Comparison of ENCODE assay signal across 9 cellular contexts in genomic region chr5:151523335-151523734, GRCh38.
DNase-seq lines count a peak whose midpoint lies in the region; ATAC-seq lines count a peak whose summit lies in the region.
"Had no signal": no experiment of that assay in that cellular context is flagged by ENCODE, and none has a peak within 500 bp of the region (broad histone marks: within the 10 kb centered on the region; RNA-seq: fewer than 3 reads in every experiment).

No MANE protein-coding gene starts in this region.

- intact Hi-C loops in activated T-helper 1 cell treated with anti-CD3 and anti-CD28 coated beads, Interleukin-12 subunit alpha, Interleukin-12 subunit beta, Interleukin-2, Interleukin-4 antibody, amounts not matched to agents 30 ng/mL and 10 ng/mL and 1 ng/mL, durations not matched to agents 14 hours and 24 hours and 36 hours (cut with micrococcal nuclease): loop anchor here (1.0 to 5.0 kb wide), 3 partner anchors 23 to 129 kb away; partner anchors contain the start of gene SLC36A1

- H3K9me3 Mint-ChIP-seq in activated T-helper 1 cell treated with anti-CD3 and anti-CD28 coated beads, Interleukin-12 subunit alpha, Interleukin-12 subunit beta, Interleukin-2, Interleukin-4 antibody, amounts not matched to agents 30 ng/mL and 10 ng/mL and 1 ng/mL, durations not matched to agents 14 hours and 24 hours and 36 hours: no peaks in the 10 kb centered on the region

- no peaks in the 10 kb centered on the region for H3K4me1 Mint-ChIP-seq in activated T-helper 1 cell treated with anti-CD3 and anti-CD28 coated beads, Interleukin-12 subunit alpha, Interleukin-12 subunit beta, Interleukin-2, Interleukin-4 antibody, amounts not matched to agents 30 ng/mL and 10 ng/mL and 1 ng/mL, durations not matched to agents 14 hours and 24 hours and 36 hours (ENCODE audit: low read depth)

- no peak overlapping the region for H3K4me3 Mint-ChIP-seq in activated T-helper 1 cell treated with anti-CD3 and anti-CD28 coated beads, Interleukin-12 subunit alpha, Interleukin-12 subunit beta, Interleukin-2, Interleukin-4 antibody, amounts not matched to agents 30 ng/mL and 10 ng/mL and 1 ng/mL, durations not matched to agents 14 hours and 24 hours and 36 hours
- H3K4me3 Mint-ChIP-seq: activated naive CD8-positive, alpha-beta T cell had no signal

- no peaks in the 10 kb centered on the region for H3K36me3 Mint-ChIP-seq in activated T-helper 1 cell treated with anti-CD3 and anti-CD28 coated beads, Interleukin-12 subunit alpha, Interleukin-12 subunit beta, Interleukin-2, Interleukin-4 antibody, amounts not matched to agents 30 ng/mL and 10 ng/mL and 1 ng/mL, durations not matched to agents 14 hours and 24 hours and 36 hours (ENCODE audit: low read depth)
- H3K36me3 Mint-ChIP-seq: activated naive CD8-positive, alpha-beta T cell had no signal

- DNase-seq in DMS153 treated with DMSO at 0.1 percent for 48 hours (lab: John Stamatoyannopoulos, UW; ENCODE audit: unreplicated experiment) (peak; percentile 4), NCI-H69 (lab: John Stamatoyannopoulos, UW) (peak; percentile 62), iPS DF 19.7 (ENCODE audit: low read depth, low spot score) (peak; percentile 17), NCI-H446 treated with DMSO at 0.1 percent for 48 hours (lab: John Stamatoyannopoulos, UW) (no peak)
- peak; percentile 15 for DNase-seq in activated T-helper 1 cell treated with anti-CD3 and anti-CD28 coated beads, Interleukin-12 subunit alpha, Interleukin-12 subunit beta, Interleukin-2, Interleukin-4 antibody, amounts not matched to agents 30 ng/mL and 10 ng/mL and 1 ng/mL, durations not matched to agents 14 hours and 24 hours and 36 hours (ENCODE audit: low spot score)
- DNase-seq in stimulated activated CD4-positive, alpha-beta T cell treated with anti-CD3 and anti-CD28 coated beads, TNF-alpha, amount 100 ng/mL, for 48 hours (ENCODE audit: low read depth in 3 of 3): peak; percentile 9 to 25 (median 13)

- H3K27ac Mint-ChIP-seq in activated T-helper 1 cell treated with anti-CD3 and anti-CD28 coated beads, Interleukin-12 subunit alpha, Interleukin-12 subunit beta, Interleukin-2, Interleukin-4 antibody, amounts not matched to agents 30 ng/mL and 10 ng/mL and 1 ng/mL, durations not matched to agents 14 hours and 24 hours and 36 hours: no peak overlapping the region
- H3K27ac Mint-ChIP-seq: activated naive CD8-positive, alpha-beta T cell had no signal

- ATAC-seq in GM19035 (IDR thresholded peaks at IDR 0.05; ENCODE audit: unreplicated experiment) (peak; percentile 90), HG03095 (IDR thresholded peaks at IDR 0.05; ENCODE audit: unreplicated experiment) (peak; percentile 62)

- peaks cover 2% of the 10 kb centered on the region for H3K27me3 Mint-ChIP-seq in activated T-helper 1 cell treated with anti-CD3 and anti-CD28 coated beads, Interleukin-12 subunit alpha, Interleukin-12 subunit beta, Interleukin-2, Interleukin-4 antibody, amounts not matched to agents 30 ng/mL and 10 ng/mL and 1 ng/mL, durations not matched to agents 14 hours and 24 hours and 36 hours (ENCODE audit: insufficient read depth)
- H3K27me3 Mint-ChIP-seq: activated naive CD8-positive, alpha-beta T cell had no signal
